ENCODE assay signal across 8 cellular contexts in the genomic region with DNA sequence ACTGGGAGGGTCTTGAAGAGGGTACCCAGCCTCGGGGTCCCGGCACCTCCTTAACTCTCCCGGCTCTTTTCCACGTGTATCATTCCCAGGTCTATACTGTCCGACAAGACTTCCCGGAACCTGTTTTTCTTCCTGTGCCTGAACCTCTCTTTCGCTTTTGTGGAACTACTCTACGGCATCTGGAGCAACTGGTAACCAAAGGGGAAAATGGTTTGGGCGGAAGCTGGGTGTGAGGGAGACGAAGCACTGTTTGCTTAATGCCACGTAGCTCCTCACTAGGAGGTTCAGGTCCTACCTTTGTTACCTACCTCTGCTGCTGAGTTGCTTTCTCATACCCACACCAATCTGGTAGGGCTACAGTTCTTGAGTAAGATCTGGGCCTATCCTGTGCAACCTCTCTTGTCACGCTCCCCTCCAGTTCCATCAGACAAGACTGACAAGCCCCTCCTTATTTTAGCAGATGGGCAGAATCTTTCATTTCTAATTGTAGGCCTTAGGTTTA. TPM values are rescaled to one million over a fixed set of nuclear protein-coding genes. Genes with fewer than 3 reads are reported as not detected.
A peak's percentile ranks its signal among the peaks of the same experiment; 100 is the strongest.
DNase-seq lines count a peak whose midpoint lies in the region; ATAC-seq and TF ChIP-seq lines count a peak whose summit lies in the region.

No MANE protein-coding gene starts in this region.

- H3K4me2 ChIP-seq in OCI-LY7 (ENCODE audit: low read length), result peak overlapping the region; percentile 94

- H2AFZ ChIP-seq in OCI-LY7 (ENCODE audit: low read length), result peak overlapping the region; percentile 95

- H3K27me3 ChIP-seq in ovary (no peaks in the 10 kb centered on the region), upper lobe of right lung (no peaks in the 10 kb centered on the region)

- no peaks in the 10 kb centered on the region for H3K9me3 Mint-ChIP-seq in activated T-helper 1 cell treated with anti-CD3 and anti-CD28 coated beads, Interleukin-12 subunit alpha, Interleukin-12 subunit beta, Interleukin-2, Interleukin-4 antibody, amounts not matched to agents 30 ng/mL and 10 ng/mL and 1 ng/mL, durations not matched to agents 14 hours and 24 hours and 36 hours

- H3K27ac ChIP-seq in OCI-LY7 (ENCODE audit: low read depth, low read length, poor library complexity, severe bottlenecking) (peak overlapping the region; percentile 77), ovary (peak overlapping the region; percentile 17 to 91), upper lobe of right lung (peak overlapping the region; percentile 98)

- H4K20me1 ChIP-seq in OCI-LY7 (ENCODE audit: insufficient read depth, low read length), result peaks cover 8% of the 10 kb centered on the region; the same call in 1 of the 2 replicates

- no peaks in the 10 kb centered on the region for H3K27me3 Mint-ChIP-seq in activated T-helper 1 cell treated with anti-CD3 and anti-CD28 coated beads, Interleukin-12 subunit alpha, Interleukin-12 subunit beta, Interleukin-2, Interleukin-4 antibody, amounts not matched to agents 30 ng/mL and 10 ng/mL and 1 ng/mL, durations not matched to agents 14 hours and 24 hours and 36 hours (ENCODE audit: insufficient read depth)

- no peak for TF ChIP-seq CTCF in OCI-LY7 (conservative IDR thresholded peaks at IDR 0.05; ENCODE audit: low read length)
- no peak for TF ChIP-seq CTCF in fibroblast of the aortic adventitia (IDR thresholded peaks at IDR 0.05; ENCODE audit: insufficient read depth, low read length)
- no peak for TF ChIP-seq CTCF in ovary (IDR thresholded peaks at IDR 0.05)
- no peak for TF ChIP-seq CTCF in upper lobe of right lung (IDR thresholded peaks at IDR 0.05)

- TF ChIP-seq EP300 in ovary (IDR thresholded peaks at IDR 0.05), result no peak

- H3K27ac Mint-ChIP-seq in activated T-helper 1 cell treated with anti-CD3 and anti-CD28 coated beads, Interleukin-12 subunit alpha, Interleukin-12 subunit beta, Interleukin-2, Interleukin-4 antibody, amounts not matched to agents 30 ng/mL and 10 ng/mL and 1 ng/mL, durations not matched to agents 14 hours and 24 hours and 36 hours, result peak overlapping the region; percentile 96

- peaks cover under 1% of the 10 kb centered on the region; the same call in 1 of the 2 replicates for H3K9me3 ChIP-seq in OCI-LY7 (ENCODE audit: low read length)
- H3K9me3 ChIP-seq in ovary, result no peaks in the 10 kb centered on the region
- no peaks in the 10 kb centered on the region for H3K9me3 ChIP-seq in upper lobe of right lung

- H3K4me1 Mint-ChIP-seq in activated T-helper 1 cell treated with anti-CD3 and anti-CD28 coated beads, Interleukin-12 subunit alpha, Interleukin-12 subunit beta, Interleukin-2, Interleukin-4 antibody, amounts not matched to agents 30 ng/mL and 10 ng/mL and 1 ng/mL, durations not matched to agents 14 hours and 24 hours and 36 hours (ENCODE audit: low read depth), result peaks cover 70% of the 10 kb centered on the region

- peak overlapping the region; percentile 93 for H3K4me3 Mint-ChIP-seq in activated T-helper 1 cell treated with anti-CD3 and anti-CD28 coated beads, Interleukin-12 subunit alpha, Interleukin-12 subunit beta, Interleukin-2, Interleukin-4 antibody, amounts not matched to agents 30 ng/mL and 10 ng/mL and 1 ng/mL, durations not matched to agents 14 hours and 24 hours and 36 hours

- POLR2A ChIA-PET in OCI-LY7 (lab: Charles Lee), result interaction anchor here (0.6 to 2.3 kb wide), 4 partner anchors 11 to 66 kb away, joined by 3 to 18 read pairs (median 4); no protein-coding TSS in a partner anchor

- no TSS peak for BruUV-seq in OCI-LY7 (replicated peaks; lab: Mats Ljungman, UMichigan)

- H3K9me2 ChIP-seq in OCI-LY7 (ENCODE audit: insufficient read depth, low read length), result no peaks in the 10 kb centered on the region

- intact Hi-C loops in OCI-LY7 (cut with micrococcal nuclease; ENCODE audit: unreplicated experiment), result loop anchor here (10.0 kb wide), 4 partner anchors 538 to 862 kb away; a partner anchor contains a TSS
- intact Hi-C loops in activated T-helper 1 cell treated with anti-CD3 and anti-CD28 coated beads, Interleukin-12 subunit alpha, Interleukin-12 subunit beta, Interleukin-2, Interleukin-4 antibody, amounts not matched to agents 30 ng/mL and 10 ng/mL and 1 ng/mL, durations not matched to agents 14 hours and 24 hours and 36 hours (cut with micrococcal nuclease), result loop anchor here (1.0 to 10.0 kb wide), 9 partner anchors 24 to 922 kb away; a partner anchor contains a TSS
- intact Hi-C loops in ovary (cut with DNase I), result no loop called here
- intact Hi-C loops in upper lobe of right lung (cut with DNase I), result no loop called here

- peaks cover 41% of the 10 kb centered on the region for H3K36me3 ChIP-seq in OCI-LY7 (ENCODE audit: insufficient read depth, low read length)
- no peaks in the 10 kb centered on the region for H3K36me3 ChIP-seq in ovary
- H3K36me3 ChIP-seq in upper lobe of right lung, result peaks cover 27% of the 10 kb centered on the region

- no peak for TF ChIP-seq POLR2A in ovary (IDR thresholded peaks at IDR 0.05)

- peak overlapping the region; percentile 99 for H3K4me3 ChIP-seq in OCI-LY7 (ENCODE audit: low read depth, low read length, poor library complexity, severe bottlenecking)
- H3K4me3 ChIP-seq in fibroblast of the aortic adventitia (ENCODE audit: low read depth, low read length), result peak overlapping the region; percentile 94
- peak overlapping the region; percentile 86 for H3K4me3 ChIP-seq in ovary
- H3K4me3 ChIP-seq in upper lobe of right lung, result peak overlapping the region; percentile 90

- DNase-seq in COLO668 (lab: John Stamatoyannopoulos, UW; ENCODE audit: unreplicated experiment), result peak; percentile 45
- peak; percentile 64 for DNase-seq in OCI-LY7 (ENCODE audit: low spot score)
- peak; percentile 50 for DNase-seq in activated T-helper 1 cell treated with anti-CD3 and anti-CD28 coated beads, Interleukin-12 subunit alpha, Interleukin-12 subunit beta, Interleukin-2, Interleukin-4 antibody, amounts not matched to agents 30 ng/mL and 10 ng/mL and 1 ng/mL, durations not matched to agents 14 hours and 24 hours and 36 hours (ENCODE audit: low spot score)
- DNase-seq in fibroblast of the aortic adventitia (ENCODE audit: low read depth), result peak; percentile 52
- DNase-seq in ovary, result no peak
- no peak for DNase-seq in upper lobe of right lung

- H3K4me1 ChIP-seq in OCI-LY7 (ENCODE audit: insufficient read depth, low read length, poor library complexity, severe bottlenecking) (peaks cover 30% of the 10 kb centered on the region), ovary (ENCODE audit: insufficient read depth) (peaks cover 3% of the 10 kb centered on the region), upper lobe of right lung (peaks cover 30% of the 10 kb centered on the region)

- CTCF ChIA-PET in OCI-LY7 (lab: Charles Lee; ENCODE audit: unreplicated experiment), result no interaction called here

- ATAC-seq in GM19328 (IDR thresholded peaks at IDR 0.05; ENCODE audit: unreplicated experiment) (peak; percentile 31), HG03442 (IDR thresholded peaks at IDR 0.05; ENCODE audit: unreplicated experiment) (peak; percentile 39), upper lobe of right lung (peak; percentile 28)

- H3K36me3 Mint-ChIP-seq in activated T-helper 1 cell treated with anti-CD3 and anti-CD28 coated beads, Interleukin-12 subunit alpha, Interleukin-12 subunit beta, Interleukin-2, Interleukin-4 antibody, amounts not matched to agents 30 ng/mL and 10 ng/mL and 1 ng/mL, durations not matched to agents 14 hours and 24 hours and 36 hours (ENCODE audit: low read depth), result peaks cover 38% of the 10 kb centered on the region

- WGBS in ovary, 3 donors, result 0 to 1% (median 1%) methylated on average over 12 of the region's 12 CpGs

- H3K79me2 ChIP-seq in OCI-LY7 (ENCODE audit: insufficient read depth, low read depth, low read length), result peaks cover 43% of the 10 kb centered on the region; the same call in 1 of the 2 replicates

RNA-seq across cellular contexts. Expression of a gene that starts 0.6 kb away (rescaled TPM):
- total RNA-seq in OCI-LY7 (2014; rRNA removed; shearing (Covaris generic)), result 5.5 and 8.6 TPM in 2 replicates
- total RNA-seq in OCI-LY7 (2022), result 13.8 and 15.3 TPM in 2 replicates
- 42.6 and 51.2 TPM in 2 replicates for total RNA-seq in activated T-helper 1 cell treated with anti-CD3 and anti-CD28 coated beads, Interleukin-12 subunit alpha, Interleukin-12 subunit beta, Interleukin-2, Interleukin-4 antibody, amounts not matched to agents 30 ng/mL and 10 ng/mL and 1 ng/mL, durations not matched to agents 14 hours and 24 hours and 36 hours
- 14.6 and 75.3 TPM in 2 replicates for total RNA-seq in fibroblast of the aortic adventitia (ENCODE audit: low replicate concordance)
- 10 to 100 TPM; 11.7 to 25.3 (median 15.7) TPM for total RNA-seq in ovary
- polyA plus RNA-seq in ovary, result 1 to 10 TPM; 4.1 to 8.8 TPM
- 35.1 TPM for total RNA-seq in upper lobe of right lung

RNA-seq across cellular contexts. Expression of a gene that starts 1.9 kb away (rescaled TPM):
- total RNA-seq in OCI-LY7 (2014; rRNA removed; shearing (Covaris generic)), result 3.2 and 7.0 TPM in 2 replicates
- total RNA-seq in OCI-LY7 (2022) (8.7 and 9.8 TPM in 2 replicates), fibroblast of the aortic adventitia (ENCODE audit: low replicate concordance) (12.2 and 34.1 TPM in 2 replicates), ovary (10 to 100 TPM; 13.1 to 21.7 (median 16.0) TPM), upper lobe of right lung (11.6 TPM)
- 2.6 and 2.7 TPM in 2 replicates for total RNA-seq in activated T-helper 1 cell treated with anti-CD3 and anti-CD28 coated beads, Interleukin-12 subunit alpha, Interleukin-12 subunit beta, Interleukin-2, Interleukin-4 antibody, amounts not matched to agents 30 ng/mL and 10 ng/mL and 1 ng/mL, durations not matched to agents 14 hours and 24 hours and 36 hours
- 10 to 100 TPM; 13.9 to 28.4 TPM for polyA plus RNA-seq in ovary

Comparison
In these comparisons a context has a peak if more than half of its experiments do, and no peak if none do; other contexts are left out.
1. DNase-seq: peak in COLO668 (single experiment), OCI-LY7 (single experiment), activated T-helper 1 cell treated with anti-CD3 and anti-CD28 coated beads, Interleukin-12 subunit alpha, Interleukin-12 subunit beta, Interleukin-2, Interleukin-4 antibody, amounts not matched to agents 30 ng/mL and 10 ng/mL and 1 ng/mL, durations not matched to agents 14 hours and 24 hours and 36 hours (single experiment) and fibroblast of the aortic adventitia (single experiment); none in ovary (0 of 5) and upper lobe of right lung (single experiment).
2. intact Hi-C loops: an anchor here in OCI-LY7 (10.0 kb wide) and activated T-helper 1 cell treated with anti-CD3 and anti-CD28 coated beads, Interleukin-12 subunit alpha, Interleukin-12 subunit beta, Interleukin-2, Interleukin-4 antibody, amounts not matched to agents 30 ng/mL and 10 ng/mL and 1 ng/mL, durations not matched to agents 14 hours and 24 hours and 36 hours (1.0 to 10.0 kb wide); none called in ovary and upper lobe of right lung.
3. Peak in every context shown above with its lines, with median percentiles within 50 percentile points of each other: ATAC-seq, H3K27ac ChIP-seq and H3K4me3 ChIP-seq.